ENCODE assay signal across 11 cellular contexts in the genomic region with DNA sequence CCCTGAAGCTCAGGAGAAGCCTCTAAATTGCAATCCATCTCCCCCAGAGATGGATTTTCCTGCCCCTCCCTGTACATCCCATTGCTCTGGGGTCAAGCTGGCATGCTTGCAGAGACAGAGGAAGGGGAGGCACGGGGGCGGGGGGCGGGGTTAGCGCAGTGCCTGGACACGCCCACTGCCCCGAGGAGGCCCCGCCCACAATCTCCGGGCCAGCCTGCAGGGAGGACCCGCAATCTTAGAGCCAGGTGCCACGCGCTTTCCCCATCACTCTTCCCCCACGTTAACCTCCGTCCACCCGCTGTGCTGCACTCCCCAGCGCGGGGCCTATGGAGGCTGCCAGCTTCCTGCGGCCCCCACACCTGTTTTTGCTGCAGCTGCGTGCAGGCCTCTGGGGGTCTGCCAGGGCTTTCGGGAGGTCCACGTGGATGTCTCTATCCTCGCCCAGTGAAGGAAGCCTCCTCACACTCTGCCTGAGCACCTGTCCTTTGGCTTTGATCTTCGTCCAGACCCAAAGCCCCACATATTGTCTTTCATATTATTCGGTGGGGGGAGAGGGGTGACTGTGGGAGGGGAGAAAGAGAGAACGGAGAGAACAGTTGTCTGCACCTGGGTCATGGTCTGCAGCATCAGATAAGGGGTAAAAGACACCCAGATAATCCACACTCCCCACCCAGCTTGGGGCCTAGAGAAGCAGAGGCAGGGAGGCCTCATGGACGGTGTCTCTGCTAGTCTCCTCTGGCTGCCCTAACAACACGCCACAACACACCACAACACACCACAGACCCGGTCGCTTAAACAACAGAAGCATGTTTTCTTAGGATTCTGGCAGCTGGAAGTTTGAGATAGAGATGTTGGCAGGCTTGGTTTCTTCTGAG.
DNase-seq lines count a peak whose midpoint lies in the region; TF ChIP-seq lines count a peak whose summit lies in the region.
"Had no signal": no experiment of that assay in that cellular context is flagged by ENCODE, and none has a peak within 500 bp of the region (broad histone marks: within the 10 kb centered on the region; RNA-seq: fewer than 3 reads in every experiment).

No MANE protein-coding gene starts in this region.

- no peak for TF ChIP-seq EP300 in stomach (IDR thresholded peaks at IDR 0.05)

- intact Hi-C loops in stomach (cut with DNase I; ENCODE audit: low total_unique reads), result no loop called here

- no peak overlapping the region for H3K4me3 ChIP-seq in stomach

- no peak for TF ChIP-seq POLR2A in stomach (IDR thresholded peaks at IDR 0.05)

- no peaks in the 10 kb centered on the region for H3K9me3 ChIP-seq in stomach

- TF ChIP-seq CTCF in stomach (IDR thresholded peaks at IDR 0.05), result no peak

- H3K27ac ChIP-seq in stomach (no peak overlapping the region), caudate nucleus (ENCODE audit: low read depth, low read length) (no peak overlapping the region)
- H3K27ac ChIP-seq: HL-60 had no signal

- no peaks in the 10 kb centered on the region for H3K36me3 ChIP-seq in stomach

- peak; percentile 38 to 53 for DNase-seq in activated T-cell treated with anti-CD3 and anti-CD28 coated beads, Interleukin-2, amount 50 U/mL, for 48 hours
- DNase-seq in activated T-cell treated with anti-CD3 and anti-CD28 coated beads for 4 hours (no peak), NCI-H2171 treated with DMSO at 0.1 percent for 48 hours (lab: John Stamatoyannopoulos, UW) (peak; percentile 41), hepatic stellate cell (ENCODE audit: low spot score) (peak; percentile 0), stomach (peak; percentile 21), caudate nucleus (lab: John Stamatoyannopoulos, UW) (no peak), SKM-1 (lab: John Stamatoyannopoulos, UW; ENCODE audit: unreplicated experiment) (no peak), GF-D8 (lab: John Stamatoyannopoulos, UW) (no peak)
- DNase-seq: CD4-positive, alpha-beta memory T cell; retina had no signal

- H3K4me1 ChIP-seq in stomach, result peaks cover 19 to 42% (median 22%) of the 10 kb centered on the region in 4 donors

- WGBS in stomach, 5 donors, result 55 to 73% (median 60%) methylated on average over 24 to 28 of the region's 28 CpGs

- no peaks in the 10 kb centered on the region for H3K27me3 ChIP-seq in stomach

Comparison
In these comparisons a context has a peak if more than half of its experiments do, and no peak if none do; other contexts are left out.
1. DNase-seq: peak in activated T-cell treated with anti-CD3 and anti-CD28 coated beads, Interleukin-2, amount 50 U/mL, for 48 hours (2 of 2), NCI-H2171 treated with DMSO at 0.1 percent for 48 hours (single experiment), hepatic stellate cell (single experiment) and stomach (single experiment); none in activated T-cell treated with anti-CD3 and anti-CD28 coated beads for 4 hours (single experiment), caudate nucleus (0 of 61), SKM-1 (single experiment) and GF-D8 (single experiment).